ENCODE assay signal across 32 cellular contexts in the genomic region with DNA sequence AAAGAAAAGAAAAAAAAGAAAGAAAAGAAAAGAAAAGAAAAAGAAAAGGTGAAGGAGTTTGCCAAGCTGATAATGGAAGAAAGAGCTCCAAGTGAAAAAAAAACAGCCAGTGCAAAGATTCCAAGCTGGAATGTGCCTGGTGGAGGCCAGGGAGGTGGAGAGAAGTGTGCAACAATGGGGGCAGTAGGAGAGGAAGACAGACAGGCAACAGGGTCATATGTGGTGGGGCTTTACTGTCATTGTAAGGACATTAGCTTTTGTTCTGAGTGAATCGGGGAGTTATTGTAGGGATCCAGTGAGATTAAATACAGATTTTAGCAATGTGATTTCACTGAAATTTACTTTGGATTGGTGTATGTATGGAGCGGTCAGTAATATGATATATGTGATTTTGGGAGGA.
"Had no signal": no experiment of that assay in that cellular context is flagged by ENCODE, and none has a peak within 500 bp of the region (broad histone marks: within the 10 kb centered on the region; RNA-seq: fewer than 3 reads in every experiment).

No MANE protein-coding gene starts in this region.

- H3K27ac ChIP-seq: adrenal gland, body of pancreas, brain microvascular endothelial cell, breast epithelium, VCaP had no signal

- H3K9me3 Mint-ChIP-seq: activated B cell treated with CpG ODN at 0.5 μM for 24 hours; activated CD8-positive, alpha-beta T cell treated with anti-CD3 and anti-CD28 coated beads for 36 hours; activated naive CD4-positive, alpha-beta T cell treated with anti-CD3 and anti-CD28 coated beads for 36 hours; activated naive CD4-positive, alpha-beta T cell treated with anti-CD3 and anti-CD28 coated beads, Interleukin-2, amount 50 U/mL, for 72 hours; activated T-cell treated with anti-CD3 and anti-CD28 coated beads, Interleukin-2, amount 50 U/mL, for 4 hours; activated T-helper 1 cell treated with anti-CD3 and anti-CD28 coated beads, Interleukin-12 subunit alpha, Interleukin-12 subunit beta, Interleukin-2, Interleukin-4 antibody, amounts not matched to agents 30 ng/mL and 10 ng/mL and 1 ng/mL, durations not matched to agents 14 hours and 24 hours and 36 hours; activated T-helper 17 cell treated with anti-CD3 and anti-CD28 coated beads, Interleukin-2, amount 50 U/mL, for 72 hours; T-cell had no signal

- H3K9me3 ChIP-seq: adrenal gland, body of pancreas, breast epithelium had no signal

- H3K36me3 Mint-ChIP-seq: activated CD4-positive, alpha-beta memory T cell treated with anti-CD3 and anti-CD28 coated beads for 36 hours; activated naive CD4-positive, alpha-beta T cell treated with anti-CD3 and anti-CD28 coated beads, Interleukin-2, amount 50 U/mL, for 72 hours; activated naive CD8-positive, alpha-beta T cell treated with anti-CD3 and anti-CD28 coated beads for 36 hours; T-cell had no signal

- ATAC-seq: activated CD8-positive, alpha-beta T cell treated with anti-CD3 and anti-CD28 coated beads for 36 hours; activated naive CD4-positive, alpha-beta T cell treated with anti-CD3 and anti-CD28 coated beads, Interleukin-2, amount 50 U/mL, for 72 hours; activated T-cell treated with anti-CD3 and anti-CD28 coated beads, Interleukin-2, amount 50 U/mL, for 4 hours; activated T-helper 17 cell treated with anti-CD3 and anti-CD28 coated beads, Interleukin-2, amount 50 U/mL, for 72 hours; body of pancreas; T-cell had no signal

- H3K27me3 Mint-ChIP-seq: activated B cell treated with CpG ODN at 0.5 μM for 24 hours; activated CD4-positive, alpha-beta memory T cell treated with anti-CD3 and anti-CD28 coated beads for 36 hours; activated CD8-positive, alpha-beta T cell treated with anti-CD3 and anti-CD28 coated beads for 36 hours; activated naive CD8-positive, alpha-beta T cell treated with anti-CD3 and anti-CD28 coated beads for 36 hours; activated T-helper 17 cell treated with anti-CD3 and anti-CD28 coated beads, Interleukin-2, amount 50 U/mL, for 72 hours; T-cell had no signal

- H3K27ac Mint-ChIP-seq: activated B cell treated with CpG ODN at 0.5 μM for 24 hours; activated CD4-positive, alpha-beta memory T cell treated with anti-CD3 and anti-CD28 coated beads for 36 hours; activated CD8-positive, alpha-beta T cell treated with anti-CD3 and anti-CD28 coated beads for 36 hours; activated naive CD4-positive, alpha-beta T cell treated with anti-CD3 and anti-CD28 coated beads for 36 hours; activated naive CD4-positive, alpha-beta T cell treated with anti-CD3 and anti-CD28 coated beads, Interleukin-2, amount 50 U/mL, for 72 hours; activated naive CD8-positive, alpha-beta T cell treated with anti-CD3 and anti-CD28 coated beads for 36 hours; activated T-helper 1 cell treated with anti-CD3 and anti-CD28 coated beads, Interleukin-12 subunit alpha, Interleukin-12 subunit beta, Interleukin-2, Interleukin-4 antibody, amounts not matched to agents 30 ng/mL and 10 ng/mL and 1 ng/mL, durations not matched to agents 14 hours and 24 hours and 36 hours; activated T-helper 17 cell treated with anti-CD3 and anti-CD28 coated beads, Interleukin-2, amount 50 U/mL, for 72 hours; T-cell; T-helper 2 cell treated with Interferon-gamma antibody and Interleukin-4, amounts not matched to agents 5 μg/mL and 100 μg/mL, for 36 hours had no signal

- H3K4me1 ChIP-seq: adrenal gland, body of pancreas, breast epithelium had no signal

- H3K36me3 ChIP-seq: brain microvascular endothelial cell, breast epithelium had no signal

- H3K4me3 ChIP-seq: adrenal gland, body of pancreas, breast epithelium had no signal

- H3K4me3 Mint-ChIP-seq: activated B cell treated with CpG ODN at 0.5 μM for 24 hours; activated CD4-positive, alpha-beta memory T cell treated with anti-CD3 and anti-CD28 coated beads for 36 hours; activated CD8-positive, alpha-beta T cell treated with anti-CD3 and anti-CD28 coated beads for 36 hours; activated naive CD4-positive, alpha-beta T cell treated with anti-CD3 and anti-CD28 coated beads for 36 hours; activated naive CD8-positive, alpha-beta T cell treated with anti-CD3 and anti-CD28 coated beads for 36 hours; activated T-cell treated with anti-CD3 and anti-CD28 coated beads, Interleukin-2, amount 50 U/mL, for 4 hours; activated T-helper 1 cell treated with anti-CD3 and anti-CD28 coated beads, Interleukin-12 subunit alpha, Interleukin-12 subunit beta, Interleukin-2, Interleukin-4 antibody, amounts not matched to agents 30 ng/mL and 10 ng/mL and 1 ng/mL, durations not matched to agents 14 hours and 24 hours and 36 hours; activated T-helper 17 cell treated with anti-CD3 and anti-CD28 coated beads, Interleukin-2, amount 50 U/mL, for 72 hours; T-cell; T-helper 2 cell treated with Interferon-gamma antibody and Interleukin-4, amounts not matched to agents 5 μg/mL and 100 μg/mL, for 36 hours had no signal

- DNase-seq: activated B cell treated with CpG ODN at 0.5 μM for 24 hours; activated CD4-positive, alpha-beta memory T cell treated with anti-CD3 and anti-CD28 coated beads for 36 hours; activated CD4-positive, alpha-beta T cell treated with anti-CD3 and anti-CD28 coated beads for 48 hours; activated CD4-positive, alpha-beta T cell treated with anti-CD3 and anti-CD28 coated beads, Interleukin-2, amount 50 U/mL, for 1 hour; activated CD4-positive, alpha-beta T cell treated with anti-CD3 and anti-CD28 coated beads, Interleukin-2, amount 50 U/mL, for 4 hours; activated CD4-positive, CD25-positive, alpha-beta regulatory T cell treated with anti-CD3 and anti-CD28 coated beads, Interleukin-2, amount 50 U/mL, for 72 hours; activated CD8-positive, alpha-beta memory T cell treated with anti-CD3 and anti-CD28 coated beads, Interleukin-2, amount 50 U/mL, for 4 hours; activated CD8-positive, alpha-beta T cell treated with anti-CD3 and anti-CD28 coated beads for 36 hours; activated effector memory CD4-positive, alpha-beta T cell treated with anti-CD3 and anti-CD28 coated beads, Interleukin-2, amount 50 U/mL, for 16 hours; activated gamma-delta T cell treated with Interleukin-2 at 50 U/mL for 16 hours; activated naive CD4-positive, alpha-beta T cell; activated naive CD4-positive, alpha-beta T cell treated with anti-CD3 and anti-CD28 coated beads for 36 hours; activated naive CD4-positive, alpha-beta T cell treated with anti-CD3 and anti-CD28 coated beads, Interleukin-2, amount 50 U/mL, for 16 hours; activated naive CD8-positive, alpha-beta T cell treated with anti-CD3 and anti-CD28 coated beads for 36 hours; activated T-cell treated with anti-CD3 and anti-CD28 coated beads for 4 hours; activated T-cell treated with anti-CD3 and anti-CD28 coated beads, Interleukin-2, amount 50 U/mL, for 1 hour; activated T-cell treated with anti-CD3 and anti-CD28 coated beads, Interleukin-2, amount 50 U/mL, for 4 hours; adrenal gland; amniotic stem cell; aorta; body of pancreas; brain microvascular endothelial cell; central memory CD4-positive, alpha-beta T cell; T-cell; T-helper 2 cell; T-helper 9 cell had no signal

- H3K27me3 ChIP-seq: adrenal gland, body of pancreas, brain microvascular endothelial cell, breast epithelium had no signal
